ENCODE assay signal across 8 cellular contexts in genomic region chrX:8844157-8844556, GRCh38. TPM values are rescaled to one million over a fixed set of nuclear protein-coding genes. Genes with fewer than 3 reads are reported as not detected.
"Had no signal": no experiment of that assay in that cellular context is flagged by ENCODE, and none has a peak within 500 bp of the region (broad histone marks: within the 10 kb centered on the region; RNA-seq: fewer than 3 reads in every experiment).

No MANE protein-coding gene starts in this region.

- H3K4me3 ChIP-seq: GM23338, K562 had no signal

- DNase-seq: H9, HCEC 1CT, IMR-90, KG1 had no signal

- ATAC-seq: GM23338, K562 had no signal

- H3K4me2 ChIP-seq: GM23338 had no signal

- H2AFZ ChIP-seq: GM23338 had no signal

RNA-seq across cellular contexts. Expression of gene FAM9A, which starts 43.0 kb away (rescaled TPM):
- total RNA-seq: GM23338, H1, H9, HT-29, IMR-90, K562 had no signal
